ENCODE assay signal across 15 cellular contexts in genomic region chr9:12935714-12936113, GRCh38.
DNase-seq lines count a peak whose midpoint lies in the region; ATAC-seq and TF ChIP-seq lines count a peak whose summit lies in the region.
"Had no signal": no experiment of that assay in that cellular context is flagged by ENCODE, and none has a peak within 500 bp of the region (broad histone marks: within the 10 kb centered on the region; RNA-seq: fewer than 3 reads in every experiment).

No MANE protein-coding gene starts in this region.

- no peak overlapping the region for H3K27ac ChIP-seq in heart left ventricle
- H3K27ac ChIP-seq in left ventricle myocardium inferior (replicated peaks): no peak overlapping the region
- no peak overlapping the region for H3K27ac ChIP-seq in gastroesophageal sphincter
- peak overlapping the region; percentile 24 to 35 for H3K27ac ChIP-seq in tibial artery
- no peak overlapping the region for H3K27ac ChIP-seq in sigmoid colon
- H3K27ac ChIP-seq: esophagus squamous epithelium had no signal

- H3K4me1 ChIP-seq in heart left ventricle (peaks cover 0 to 18% (median 0%) of the 10 kb centered on the region in 12 donors), left ventricle myocardium inferior (peaks cover 8% of the 10 kb centered on the region), gastroesophageal sphincter (peaks cover 0 to 4% (median 0%) of the 10 kb centered on the region in 3 donors), tibial artery (peaks cover 0 to 29% (median 16%) of the 10 kb centered on the region in 4 donors), sigmoid colon (no peaks in the 10 kb centered on the region)

- H3K9me3 ChIP-seq in heart left ventricle (no peaks in the 10 kb centered on the region), left ventricle myocardium inferior (replicated peaks) (no peaks in the 10 kb centered on the region), gastroesophageal sphincter (no peaks in the 10 kb centered on the region), tibial artery (no peaks in the 10 kb centered on the region), sigmoid colon (no peaks in the 10 kb centered on the region)
- H3K9me3 ChIP-seq: esophagus squamous epithelium had no signal

- 46 to 58% (median 49%) methylated on average over 2 of the region's 2 CpGs for WGBS in heart left ventricle, 4 donors
- WGBS in gastroesophageal sphincter (ENCODE audit: low coverage in 1 of 2), 2 donors: 68 to 83% methylated on average over 2 of the region's 2 CpGs
- WGBS in sigmoid colon, 2 donors: 82 to 92% methylated on average over 2 of the region's 2 CpGs

- intact Hi-C loops in heart left ventricle (cut with DNase I): loop anchor here in 1 of 10 donors (10.0 kb wide), 1 partner anchor 61 kb away; no protein-coding TSS in a partner anchor
- intact Hi-C loops in left ventricle myocardium inferior (cut with micrococcal nuclease): no loop called here
- intact Hi-C loops in tibial artery (cut with DNase I; ENCODE audit: low total_unique reads): no loop called here
- intact Hi-C loops in sigmoid colon (cut with DNase I): no loop called here

- TF ChIP-seq CTCF in heart left ventricle (IDR thresholded peaks at IDR 0.05) (no peak), left ventricle myocardium inferior (IDR thresholded peaks at IDR 0.05; ENCODE audit: borderline replicate concordance) (no peak), cardiac fibroblast (IDR thresholded peaks at IDR 0.05; ENCODE audit: low read depth, low read length) (no peak), gastroesophageal sphincter (IDR thresholded peaks at IDR 0.05) (no peak), tibial artery (IDR thresholded peaks at IDR 0.05) (no peak), sigmoid colon (IDR thresholded peaks at IDR 0.05) (no peak)

- H3K36me3 ChIP-seq in heart left ventricle: no peaks in the 10 kb centered on the region
- H3K36me3 ChIP-seq in left ventricle myocardium inferior: no peaks in the 10 kb centered on the region
- no peaks in the 10 kb centered on the region for H3K36me3 ChIP-seq in gastroesophageal sphincter
- no peaks in the 10 kb centered on the region for H3K36me3 ChIP-seq in tibial artery
- no peaks in the 10 kb centered on the region for H3K36me3 ChIP-seq in sigmoid colon
- H3K36me3 ChIP-seq: esophagus squamous epithelium had no signal

- DNase-seq in heart left ventricle: no peak
- DNase-seq in left ventricle myocardium inferior: no peak
- DNase-seq in cardiac fibroblast (ENCODE audit: low read depth in 2 of 2): peak; percentile 96
- DNase-seq in tibial artery: no peak
- DNase-seq in sigmoid colon: no peak
- DNase-seq: CD8-positive, alpha-beta T cell; esophagus squamous epithelium; Karpas-422; NCI-H1436; stimulated activated naive CD8-positive, alpha-beta T cell treated with anti-CD3 and anti-CD28 coated beads, Interleukin-15, amount 100 ng/mL, for 72 hours had no signal

- H3K27me3 ChIP-seq in heart left ventricle (no peaks in the 10 kb centered on the region), left ventricle myocardium inferior (ENCODE audit: low read depth) (no peaks in the 10 kb centered on the region), gastroesophageal sphincter (no peaks in the 10 kb centered on the region), tibial artery (no peaks in the 10 kb centered on the region), sigmoid colon (no peaks in the 10 kb centered on the region)
- H3K27me3 ChIP-seq: esophagus squamous epithelium had no signal

- TF ChIP-seq EP300 in gastroesophageal sphincter (IDR thresholded peaks at IDR 0.05) (no peak), sigmoid colon (IDR thresholded peaks at IDR 0.05) (no peak)

- ATAC-seq in heart left ventricle (peak; percentile 58 to 88 (median 68)), gastroesophageal sphincter (peak; percentile 50), HG03432 (IDR thresholded peaks at IDR 0.05; ENCODE audit: unreplicated experiment) (no peak), GM18519 (IDR thresholded peaks at IDR 0.05; ENCODE audit: low FRiP score, unreplicated experiment) (no peak)
- ATAC-seq: CD8-positive, alpha-beta T cell; natural killer cell treated with Interleukin-12 subunit alpha and Interleukin-12 subunit beta and Interleukin-15 and Interleukin-18, amount 100 ng/mL, for 72 hours; stimulated activated naive CD8-positive, alpha-beta T cell treated with anti-CD3 and anti-CD28 coated beads, Interleukin-15, amount 100 ng/mL, for 72 hours had no signal

- no peak overlapping the region for H3K4me3 ChIP-seq in heart left ventricle
- no peak overlapping the region for H3K4me3 ChIP-seq in left ventricle myocardium inferior
- H3K4me3 ChIP-seq in cardiac fibroblast (replicated peaks in 1 of 2; ENCODE audit: low read depth in 2 of 2, low read length in 2 of 2): no peak overlapping the region
- no peak overlapping the region for H3K4me3 ChIP-seq in gastroesophageal sphincter
- no peak overlapping the region for H3K4me3 ChIP-seq in tibial artery
- no peak overlapping the region for H3K4me3 ChIP-seq in sigmoid colon
- H3K4me3 ChIP-seq: esophagus squamous epithelium, lung had no signal

- no peak for TF ChIP-seq POLR2A in heart left ventricle (IDR thresholded peaks at IDR 0.05)
- no peak for TF ChIP-seq POLR2A in gastroesophageal sphincter (IDR thresholded peaks at IDR 0.05)
- no peak for TF ChIP-seq POLR2A in sigmoid colon (IDR thresholded peaks at IDR 0.05)

Comparison
In these comparisons a context has a peak if more than half of its experiments do, and no peak if none do; other contexts are left out.
1. ATAC-seq: peak in heart left ventricle (4 of 4) and gastroesophageal sphincter (single experiment); none in HG03432 (single experiment) and GM18519 (single experiment).
2. DNase-seq: peak in cardiac fibroblast (2 of 2); none in heart left ventricle (0 of 5), left ventricle myocardium inferior (single experiment), tibial artery (0 of 2) and sigmoid colon (single experiment).
3. H3K27ac ChIP-seq: peak in tibial artery (2 of 2); none in heart left ventricle (0 of 12), left ventricle myocardium inferior (single experiment), gastroesophageal sphincter (0 of 4) and sigmoid colon (0 of 4).